ENCODE assay signal across 1 cellular context in the genomic region with DNA sequence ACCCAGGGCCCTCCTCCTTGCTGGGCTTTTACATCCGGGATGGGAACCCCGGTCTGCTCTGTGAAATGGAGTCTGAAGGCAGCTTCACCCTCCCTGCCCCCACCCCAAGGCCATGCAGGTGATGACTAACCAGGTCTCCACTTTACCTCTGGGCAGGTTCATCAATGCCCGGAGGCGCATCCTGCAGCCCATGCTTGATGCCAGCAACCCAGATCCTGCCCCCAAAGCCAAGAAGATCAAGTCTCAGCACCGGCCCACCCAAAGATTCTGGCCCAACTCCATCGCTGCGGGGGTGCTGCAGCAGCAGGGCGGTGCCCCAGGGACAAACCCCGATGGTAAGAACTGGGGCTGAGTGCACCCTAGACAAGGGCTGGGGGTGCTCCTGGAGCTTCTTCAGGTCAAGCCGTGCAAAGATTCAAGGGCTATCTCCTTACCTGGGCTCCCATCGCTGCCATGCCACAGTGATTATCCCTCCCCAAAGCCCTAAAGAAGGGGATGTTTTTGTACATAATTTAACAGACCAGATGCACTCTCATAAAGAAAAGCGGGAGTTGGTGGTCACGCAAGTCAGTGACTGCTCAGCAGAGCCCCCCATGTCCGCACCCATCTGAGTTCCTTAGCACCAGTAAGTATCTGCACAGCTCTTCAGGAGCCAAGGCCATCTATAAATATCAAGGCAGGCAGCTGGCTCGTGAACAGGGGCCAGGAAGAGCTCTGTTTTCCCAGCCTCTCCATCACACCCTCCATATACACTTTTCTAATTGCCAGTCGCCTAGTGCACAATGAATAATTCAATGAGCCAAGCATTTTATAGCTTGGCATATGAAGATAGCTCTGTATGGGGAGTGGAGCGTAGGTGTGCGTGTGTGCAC.
TF ChIP-seq lines count a peak whose summit lies in the region.

No MANE protein-coding gene starts in this region.

TF ChIP-seq in IMR-90, 13 proteins besides CTCF, POLR2A, EP300 and RAD21:
- TF ChIP-seq USF2 (IDR thresholded peaks at IDR 0.05; ENCODE audit: low read depth, low read length) (no peak), MAZ (IDR thresholded peaks at IDR 0.05; ENCODE audit: borderline replicate concordance, low read depth, low read length) (no peak)
